In genomic region chr20:45998337-45998736, GRCh38 we compare ENCODE assay signal across 1 cellular context.
TF ChIP-seq lines count a peak whose summit lies in the region.

No MANE protein-coding gene starts in this region.

TF ChIP-seq in HepG2, 621 proteins besides CTCF, POLR2A, EP300 and RAD21:
- TF ChIP-seq DDIT3 (CRISPR knock-in tag; IDR thresholded peaks at IDR 0.05), result no peak
- TF ChIP-seq FOXP4 (CRISPR knock-in tag; IDR thresholded peaks at IDR 0.05), result no peak
- no peak for TF ChIP-seq KLF11 (CRISPR knock-in tag; IDR thresholded peaks at IDR 0.05)
- TF ChIP-seq ZNF281 (CRISPR knock-in tag; IDR thresholded peaks at IDR 0.05; ENCODE audit: borderline replicate concordance), result no peak
- no peak for TF ChIP-seq ZNF674 (CRISPR knock-in tag; IDR thresholded peaks at IDR 0.05; ENCODE audit: low read depth)
- no peak for TF ChIP-seq ZIK1 (CRISPR knock-in tag; IDR thresholded peaks at IDR 0.05; ENCODE audit: borderline replicate concordance, low read depth)
- no peak for TF ChIP-seq ARHGAP35 (CRISPR knock-in tag; IDR thresholded peaks at IDR 0.05; ENCODE audit: borderline replicate concordance)
- no peak for TF ChIP-seq HIC2 (CRISPR knock-in tag; IDR thresholded peaks at IDR 0.05; ENCODE audit: low read depth)
- TF ChIP-seq ELF3 (CRISPR knock-in tag; IDR thresholded peaks at IDR 0.05), result no peak
- no peak for TF ChIP-seq SAFB2 (CRISPR knock-in tag; IDR thresholded peaks at IDR 0.05; ENCODE audit: borderline replicate concordance, low read depth)
- no peak for TF ChIP-seq TFAP4 (IDR thresholded peaks at IDR 0.05; ENCODE audit: borderline replicate concordance, low read depth)
- no peak for TF ChIP-seq MAX (IDR thresholded peaks at IDR 0.05)
- no peak for TF ChIP-seq PLSCR1 (CRISPR knock-in tag; IDR thresholded peaks at IDR 0.05; ENCODE audit: borderline replicate concordance)
- no peak for TF ChIP-seq ZNF136 (CRISPR knock-in tag; IDR thresholded peaks at IDR 0.05; ENCODE audit: low read depth)
